8 cellular contexts compared by ENCODE assay signal in the genomic region with DNA sequence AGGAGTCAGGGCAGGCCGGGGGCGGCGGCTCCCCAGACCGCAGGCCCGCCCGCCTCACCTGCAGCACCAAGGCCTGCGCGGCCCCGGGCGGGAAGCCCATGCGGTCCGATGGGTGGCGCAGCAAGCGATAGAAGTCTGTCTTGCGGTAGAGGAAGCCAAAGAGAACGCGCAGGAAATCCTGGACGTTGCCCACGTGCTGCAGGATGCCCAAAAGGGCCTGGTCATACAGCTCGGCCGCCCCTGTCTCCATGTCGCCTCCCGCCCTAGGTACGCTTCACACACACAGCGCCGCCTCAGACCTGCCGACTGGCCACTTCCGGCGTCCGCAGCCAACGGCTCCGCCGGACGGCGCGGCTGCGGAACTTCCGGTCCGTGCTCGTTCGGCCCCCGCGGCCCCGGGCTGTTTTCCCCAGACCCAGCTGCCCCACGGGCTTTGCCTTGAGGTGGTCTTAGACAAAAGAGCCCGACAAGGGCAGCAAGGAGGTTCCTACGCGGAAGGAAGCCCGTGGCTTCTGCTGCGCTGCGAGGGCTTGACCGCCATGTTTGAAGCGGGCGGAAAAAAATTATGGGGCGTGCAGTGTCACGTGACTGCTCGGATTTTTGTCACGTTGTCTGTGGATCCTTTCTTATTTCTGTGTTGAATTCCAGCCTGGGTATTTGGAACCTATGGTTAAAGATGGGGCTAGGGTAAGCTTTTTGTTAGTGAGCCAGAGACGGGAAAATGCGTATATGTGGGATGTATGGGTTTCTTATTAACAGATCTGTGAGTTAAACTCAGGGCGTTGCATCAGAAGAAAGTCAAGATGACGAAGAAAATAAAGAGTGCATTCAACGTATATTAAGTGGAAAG. TPM values are rescaled to one million over a fixed set of nuclear protein-coding genes. Genes with fewer than 3 reads are reported as not detected.
DNase-seq lines count a peak whose midpoint lies in the region; ATAC-seq and TF ChIP-seq lines count a peak whose summit lies in the region.

Gene NUDCD3 (minus strand): TSS at position 308 of the 850 bp plus-strand sequence. CDS start 58 bp downstream, at position 250.

- peaks cover 12% of the 10 kb centered on the region for H3K36me3 Mint-ChIP-seq in CD4-positive, CD25-positive, alpha-beta regulatory T cell
- peaks cover 25% of the 10 kb centered on the region for H3K36me3 Mint-ChIP-seq in activated CD4-positive, alpha-beta memory T cell treated with anti-CD3 and anti-CD28 coated beads, Interleukin-2, amount 10 ng/mL, durations not matched to agents 7 days and 5 days (ENCODE audit: low read depth)

- peak within 1 kb of the TSS; percentile 89 to 91 (median 90) for H3K4me3 Mint-ChIP-seq in CD4-positive, CD25-positive, alpha-beta regulatory T cell
- H3K4me3 Mint-ChIP-seq in activated CD4-positive, alpha-beta memory T cell treated with anti-CD3 and anti-CD28 coated beads, Interleukin-2, amount 10 ng/mL, durations not matched to agents 7 days and 5 days: peak within 1 kb of the TSS; percentile 81

- peak; percentile 72 to 92 (median 86) for DNase-seq in CD4-positive, CD25-positive, alpha-beta regulatory T cell
- DNase-seq in NCI-H774 (lab: John Stamatoyannopoulos, UW) (peak; percentile 86), lower lobe of right lung (peak; percentile 90)
- peak; percentile 86 for DNase-seq in activated CD4-positive, alpha-beta memory T cell treated with anti-CD3 and anti-CD28 coated beads, Interleukin-2, amount 10 ng/mL, durations not matched to agents 7 days and 5 days
- DNase-seq in stimulated activated CD4-positive, alpha-beta T cell treated with anti-CD3 and anti-CD28 coated beads, TNF-alpha, amount 100 ng/mL, for 4 hours (ENCODE audit: low read depth in 3 of 3): peak; percentile 70 to 78 (median 72)

- ATAC-seq in CD4-positive, CD25-positive, alpha-beta regulatory T cell (ENCODE audit: low read depth in 2 of 2): peak; percentile 77 to 80
- peak; percentile 96 for ATAC-seq in GM19397 (IDR thresholded peaks at IDR 0.05; ENCODE audit: unreplicated experiment)
- ATAC-seq in HG03571 (IDR thresholded peaks at IDR 0.05; ENCODE audit: unreplicated experiment): peak; percentile 86
- peak; percentile 96 to 98 for ATAC-seq in lower lobe of right lung

- peak within 1 kb of the TSS; percentile 98 for H3K27ac ChIP-seq in CD4-positive, CD25-positive, alpha-beta regulatory T cell (ENCODE audit: insufficient read depth, low read length, poor library complexity, severe bottlenecking)
- H3K27ac ChIP-seq in ectodermal cell (ENCODE audit: insufficient read depth, low read depth, low read length, poor library complexity, severe bottlenecking) (peak within 1 kb of the TSS; percentile 98), lower lobe of right lung (peak within 1 kb of the TSS; percentile 99)

- intact Hi-C loops in lower lobe of right lung (cut with DNase I): no loop called here

- H3K4me3 ChIP-seq in CD4-positive, CD25-positive, alpha-beta regulatory T cell (ENCODE audit: low read depth, low read length): peak within 1 kb of the TSS; percentile 88
- H3K4me3 ChIP-seq in ectodermal cell (ENCODE audit: insufficient read depth, low read depth, low read length) (peak within 1 kb of the TSS; percentile 95), lower lobe of right lung (peak within 1 kb of the TSS; percentile 90)

- H3K27ac Mint-ChIP-seq in CD4-positive, CD25-positive, alpha-beta regulatory T cell: peak within 1 kb of the TSS; percentile 90 to 98 (median 96)
- H3K27ac Mint-ChIP-seq in activated CD4-positive, alpha-beta memory T cell treated with anti-CD3 and anti-CD28 coated beads, Interleukin-2, amount 10 ng/mL, durations not matched to agents 7 days and 5 days: peak within 1 kb of the TSS; percentile 85

- H3K9me3 ChIP-seq in CD4-positive, CD25-positive, alpha-beta regulatory T cell (ENCODE audit: control insufficient read depth in 2 of 2, low read length in 2 of 2): no peaks in the 10 kb centered on the region
- no peaks in the 10 kb centered on the region for H3K9me3 ChIP-seq in ectodermal cell (ENCODE audit: control insufficient read depth, low read length)
- H3K9me3 ChIP-seq in lower lobe of right lung: no peaks in the 10 kb centered on the region

- TF ChIP-seq CTCF in lower lobe of right lung (IDR thresholded peaks at IDR 0.05): peak; percentile 19

- H3K27me3 Mint-ChIP-seq in CD4-positive, CD25-positive, alpha-beta regulatory T cell: peaks cover 5% of the 10 kb centered on the region
- H3K27me3 Mint-ChIP-seq in activated CD4-positive, alpha-beta memory T cell treated with anti-CD3 and anti-CD28 coated beads, Interleukin-2, amount 10 ng/mL, durations not matched to agents 7 days and 5 days: peaks cover 5% of the 10 kb centered on the region

- CTCF ChIA-PET in activated CD4-positive, alpha-beta memory T cell treated with anti-CD3 and anti-CD28 coated beads, Interleukin-2, amount 10 ng/mL, durations not matched to agents 7 days and 5 days (lab: Charles Lee): interaction anchor here (0.6 to 2.9 kb wide), 14 partner anchors 11 to 356 kb away, joined by 3 to 15 read pairs (median 4); partner anchors contain the start of genes TMED4 and YKT6

- H3K27me3 ChIP-seq in CD4-positive, CD25-positive, alpha-beta regulatory T cell (ENCODE audit: control insufficient read depth, insufficient read depth, low read length): peaks cover 5% of the 10 kb centered on the region
- no peaks in the 10 kb centered on the region for H3K27me3 ChIP-seq in ectodermal cell (ENCODE audit: control insufficient read depth, insufficient read depth, low read length, poor library complexity, severe bottlenecking)
- peaks cover 5% of the 10 kb centered on the region for H3K27me3 ChIP-seq in lower lobe of right lung (ENCODE audit: low read depth)

- POLR2A ChIA-PET in activated CD4-positive, alpha-beta memory T cell treated with anti-CD3 and anti-CD28 coated beads, Interleukin-2, amount 10 ng/mL, durations not matched to agents 7 days and 5 days (lab: Charles Lee): interaction anchor here (0.6 to 3.8 kb wide), 42 partner anchors 8 to 1278 kb away, joined by 3 to 38 read pairs (median 4); partner anchors contain the start of genes DBNL, DDX56, H2AZ2 and OGDH

- H3K36me3 ChIP-seq in CD4-positive, CD25-positive, alpha-beta regulatory T cell (ENCODE audit: control insufficient read depth, insufficient read depth, low read length): peaks cover 4% of the 10 kb centered on the region
- H3K36me3 ChIP-seq in ectodermal cell (ENCODE audit: control insufficient read depth, insufficient read depth, low read length): peaks cover under 1% of the 10 kb centered on the region
- no peaks in the 10 kb centered on the region for H3K36me3 ChIP-seq in lower lobe of right lung

- H3K4me1 Mint-ChIP-seq in CD4-positive, CD25-positive, alpha-beta regulatory T cell: peaks cover 34 to 51% (median 43%) of the 10 kb centered on the region in 4 donors
- H3K4me1 Mint-ChIP-seq in activated CD4-positive, alpha-beta memory T cell treated with anti-CD3 and anti-CD28 coated beads, Interleukin-2, amount 10 ng/mL, durations not matched to agents 7 days and 5 days: peaks cover 43% of the 10 kb centered on the region

- 1% methylated on average over 63 of the region's 63 CpGs for WGBS in ectodermal cell, 2 experiments

- peaks cover 48% of the 10 kb centered on the region for H3K4me1 ChIP-seq in CD4-positive, CD25-positive, alpha-beta regulatory T cell (ENCODE audit: control insufficient read depth, insufficient read depth, low read length, poor library complexity, severe bottlenecking)
- peaks cover 10% of the 10 kb centered on the region for H3K4me1 ChIP-seq in ectodermal cell (ENCODE audit: control insufficient read depth, insufficient read depth, low read length)
- peaks cover 41% of the 10 kb centered on the region for H3K4me1 ChIP-seq in lower lobe of right lung

- H3K9me3 Mint-ChIP-seq in CD4-positive, CD25-positive, alpha-beta regulatory T cell: no peaks in the 10 kb centered on the region
- no peaks in the 10 kb centered on the region for H3K9me3 Mint-ChIP-seq in activated CD4-positive, alpha-beta memory T cell treated with anti-CD3 and anti-CD28 coated beads, Interleukin-2, amount 10 ng/mL, durations not matched to agents 7 days and 5 days

RNA-seq across cellular contexts. Expression of gene NUDCD3, which starts in this region (rescaled TPM):
- 85.6 TPM for total RNA-seq in CD4-positive, CD25-positive, alpha-beta regulatory T cell
- 10 to 100 TPM; 55.6 to 71.1 (median 66.2) TPM for polyA plus RNA-seq in CD4-positive, CD25-positive, alpha-beta regulatory T cell
- total RNA-seq in activated CD4-positive, alpha-beta memory T cell treated with anti-CD3 and anti-CD28 coated beads, Interleukin-2, amount 10 ng/mL, durations not matched to agents 7 days and 5 days: 10 to 100 TPM; 91.0 to 97.5 TPM
- polyA plus RNA-seq in ectodermal cell (2013, experiment 1 of 4): 80.4 TPM
- 78.4 TPM for polyA plus RNA-seq in ectodermal cell (2013, experiment 2 of 4)
- polyA plus RNA-seq in ectodermal cell (2013, experiment 3 of 4): 43.2 TPM
- 44.7 TPM for polyA plus RNA-seq in ectodermal cell (2013, experiment 4 of 4)
- total RNA-seq in lower lobe of right lung: 87.6 TPM

Comparison
In these comparisons a context has a peak if more than half of its experiments do, and no peak if none do; other contexts are left out.
1. Peak in every context shown above with its lines: DNase-seq, ATAC-seq, H3K4me3 ChIP-seq and H3K27ac ChIP-seq.